9 cellular contexts compared by ENCODE assay signal in the genomic region with DNA sequence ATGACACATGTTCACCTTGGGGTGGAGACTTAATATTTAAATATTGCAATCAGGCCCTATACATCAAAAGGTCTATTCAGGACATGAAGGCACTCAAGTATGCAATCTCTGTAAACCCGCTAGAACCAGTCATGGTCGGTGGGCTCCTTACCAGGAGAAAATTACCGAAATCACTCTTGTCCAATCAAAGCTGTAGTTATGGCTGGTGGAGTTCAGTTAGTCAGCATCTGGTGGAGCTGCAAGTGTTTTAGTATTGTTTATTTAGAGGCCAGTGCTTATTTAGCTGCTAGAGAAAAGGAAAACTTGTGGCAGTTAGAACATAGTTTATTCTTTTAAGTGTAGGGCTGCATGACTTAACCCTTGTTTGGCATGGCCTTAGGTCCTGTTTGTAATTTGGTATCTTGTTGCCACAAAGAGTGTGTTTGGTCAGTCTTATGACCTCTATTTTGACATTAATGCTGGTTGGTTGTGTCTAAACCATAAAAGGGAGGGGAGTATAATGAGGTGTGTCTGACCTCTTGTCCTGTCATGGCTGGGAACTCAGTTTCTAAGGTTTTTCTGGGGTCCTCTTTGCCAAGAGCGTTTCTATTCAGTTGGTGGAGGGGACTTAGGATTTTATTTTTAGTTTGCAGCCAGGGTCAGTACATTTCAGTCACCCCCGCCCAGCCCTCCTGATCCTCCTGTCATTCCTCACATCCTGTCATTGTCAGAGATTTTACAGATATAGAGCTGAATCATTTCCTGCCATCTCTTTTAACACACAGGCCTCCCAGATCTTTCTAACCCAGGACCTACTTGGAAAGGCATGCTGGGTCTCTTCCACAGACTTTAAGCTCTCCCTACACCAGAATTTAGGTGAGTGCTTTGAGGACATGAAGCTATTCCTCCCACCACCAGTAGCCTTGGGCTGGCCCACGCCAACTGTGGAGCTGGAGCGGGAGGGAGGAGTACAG.
DNase-seq lines count a peak whose midpoint lies in the region; ATAC-seq and TF ChIP-seq lines count a peak whose summit lies in the region.
"Had no signal": no experiment of that assay in that cellular context is flagged by ENCODE, and none has a peak within 500 bp of the region (broad histone marks: within the 10 kb centered on the region; RNA-seq: fewer than 3 reads in every experiment).

No MANE protein-coding gene starts in this region.

- no peaks in the 10 kb centered on the region for H3K79me2 ChIP-seq in ACC112 (ENCODE audit: control insufficient read depth, insufficient read depth, low read length, unreplicated experiment)

- H3K27ac ChIP-seq in ACC112 (ENCODE audit: low read depth, low read length) = peak overlapping the region; percentile 76

- H3K4me1 ChIP-seq in ACC112 (ENCODE audit: control insufficient read depth, insufficient read depth, low read length, unreplicated experiment) = peaks cover 45% of the 10 kb centered on the region

- H3K4me3 ChIP-seq in ACC112 (ENCODE audit: low read depth, low read length) = peak overlapping the region; percentile 46

- peak; percentile 53 for DNase-seq in foreskin melanocyte
- no peak for DNase-seq in NCI-H187 treated with DMSO at 0.1 percent for 48 hours (lab: John Stamatoyannopoulos, UW)
- DNase-seq in COR-L47 (lab: John Stamatoyannopoulos, UW) = no peak
- DNase-seq: MV-4-11 had no signal

- ATAC-seq in GM18907 (IDR thresholded peaks at IDR 0.05; ENCODE audit: unreplicated experiment) (peak; percentile 36), SK-N-SH treated with all-trans-retinoic acid at 6 μM for 48 hours (peak; percentile 83), HG03354 (IDR thresholded peaks at IDR 0.05; ENCODE audit: poor library complexity, severe bottlenecking, unreplicated experiment) (no peak), HG02763 (IDR thresholded peaks at IDR 0.05; ENCODE audit: unreplicated experiment) (no peak)

- no peaks in the 10 kb centered on the region for H3K36me3 ChIP-seq in ACC112 (ENCODE audit: insufficient read depth, low read length)

- no peak overlapping the region for H2AFZ ChIP-seq in ACC112 (ENCODE audit: low read length, unreplicated experiment)

- H3K27me3 ChIP-seq in ACC112 (ENCODE audit: insufficient read depth, low read length) = no peaks in the 10 kb centered on the region

TF ChIP-seq in SK-N-SH treated with all-trans-retinoic acid at 6 μM for 48 hours, 23 proteins besides CTCF, POLR2A, EP300 and RAD21:
- TF ChIP-seq TCF4 (CRISPR knock-in tag; IDR thresholded peaks at IDR 0.05; ENCODE audit: borderline replicate concordance) = peak; percentile 44; the same call in 1 of the 2 replicates
- 0 out of 2 replicates have a peak, but pooled peaks have one; percentile 4 for TF ChIP-seq ZNF8 (CRISPR knock-in tag; IDR thresholded peaks at IDR 0.05)
- TF ChIP-seq ESRRG (CRISPR knock-in tag; IDR thresholded peaks at IDR 0.05) = 0 out of 2 replicates have a peak, but pooled peaks have one; percentile 18
- TF ChIP-seq, protein P1, sequence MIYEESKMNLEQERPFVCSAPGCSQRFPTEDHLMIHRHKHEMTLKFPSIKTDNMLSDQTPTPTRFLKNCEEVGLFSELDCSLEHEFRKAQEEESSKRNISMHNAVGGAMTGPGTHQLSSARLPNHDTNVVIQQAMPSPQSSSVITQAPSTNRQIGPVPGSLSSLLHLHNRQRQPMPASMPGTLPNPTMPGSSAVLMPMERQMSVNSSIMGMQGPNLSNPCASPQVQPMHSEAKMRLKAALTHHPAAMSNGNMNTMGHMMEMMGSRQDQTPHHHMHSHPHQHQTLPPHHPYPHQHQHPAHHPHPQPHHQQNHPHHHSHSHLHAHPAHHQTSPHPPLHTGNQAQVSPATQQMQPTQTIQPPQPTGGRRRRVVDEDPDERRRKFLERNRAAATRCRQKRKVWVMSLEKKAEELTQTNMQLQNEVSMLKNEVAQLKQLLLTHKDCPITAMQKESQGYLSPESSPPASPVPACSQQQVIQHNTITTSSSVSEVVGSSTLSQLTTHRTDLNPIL (CRISPR knock-in tag; IDR thresholded peaks at IDR 0.05; ENCODE audit: low read depth) = no peak

Comparison
In these comparisons a context has a peak if more than half of its experiments do, and no peak if none do; other contexts are left out.
1. ATAC-seq: peak in GM18907 (single experiment) and SK-N-SH treated with all-trans-retinoic acid at 6 μM for 48 hours (single experiment); none in HG03354 (single experiment) and HG02763 (single experiment).